ENCODE assay signal across 2 cellular contexts in the genomic region with DNA sequence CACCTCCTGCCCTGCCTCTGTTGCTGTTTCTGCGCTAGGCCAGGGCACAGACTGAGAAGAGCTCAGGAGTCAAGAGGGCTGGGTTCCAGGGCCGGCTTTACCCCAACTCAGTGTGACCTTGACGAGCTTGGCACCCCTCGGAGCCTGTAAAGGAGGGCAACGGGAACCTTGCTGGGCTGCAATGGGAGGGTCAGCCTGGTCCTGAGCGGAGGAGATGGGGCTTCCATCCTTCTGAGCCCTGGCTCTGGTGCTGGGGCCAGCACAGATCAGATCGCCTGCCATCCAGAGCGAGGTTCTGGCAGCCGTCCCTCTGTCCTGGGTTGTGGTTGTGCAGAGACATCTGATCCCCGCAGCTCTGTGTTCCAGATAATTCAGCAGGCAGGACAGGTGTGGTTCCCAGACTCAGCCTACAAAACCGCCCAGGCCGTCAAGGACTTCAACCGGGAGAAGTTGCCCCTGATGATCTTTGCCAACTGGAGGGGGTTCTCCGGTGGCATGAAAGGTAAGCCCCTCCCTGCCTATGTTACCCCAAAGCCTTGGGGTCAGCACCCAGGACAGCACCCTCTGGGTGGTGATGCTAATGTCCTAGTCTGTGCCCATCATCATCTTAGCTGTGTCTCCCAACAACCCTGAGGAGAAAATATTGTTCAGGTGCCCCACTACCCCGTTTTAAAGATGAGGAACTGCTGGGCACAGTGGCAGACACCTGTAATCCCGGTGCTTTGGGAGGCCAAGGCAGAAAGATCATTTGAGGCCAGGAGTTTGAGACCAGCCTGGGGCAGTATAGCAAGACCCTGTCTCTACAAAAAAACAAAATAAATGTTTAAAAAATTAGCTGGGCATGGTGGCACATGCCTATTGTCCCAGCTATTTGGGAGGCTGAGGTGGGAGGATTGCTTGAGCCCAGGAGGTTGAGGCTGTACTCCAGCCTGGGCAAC.
TF ChIP-seq lines count a peak whose summit lies in the region.

No MANE protein-coding gene starts in this region.

TF ChIP-seq in A549, 52 proteins besides CTCF, POLR2A, EP300 and RAD21 (continued from another document):
- TF ChIP-seq, protein P1, sequence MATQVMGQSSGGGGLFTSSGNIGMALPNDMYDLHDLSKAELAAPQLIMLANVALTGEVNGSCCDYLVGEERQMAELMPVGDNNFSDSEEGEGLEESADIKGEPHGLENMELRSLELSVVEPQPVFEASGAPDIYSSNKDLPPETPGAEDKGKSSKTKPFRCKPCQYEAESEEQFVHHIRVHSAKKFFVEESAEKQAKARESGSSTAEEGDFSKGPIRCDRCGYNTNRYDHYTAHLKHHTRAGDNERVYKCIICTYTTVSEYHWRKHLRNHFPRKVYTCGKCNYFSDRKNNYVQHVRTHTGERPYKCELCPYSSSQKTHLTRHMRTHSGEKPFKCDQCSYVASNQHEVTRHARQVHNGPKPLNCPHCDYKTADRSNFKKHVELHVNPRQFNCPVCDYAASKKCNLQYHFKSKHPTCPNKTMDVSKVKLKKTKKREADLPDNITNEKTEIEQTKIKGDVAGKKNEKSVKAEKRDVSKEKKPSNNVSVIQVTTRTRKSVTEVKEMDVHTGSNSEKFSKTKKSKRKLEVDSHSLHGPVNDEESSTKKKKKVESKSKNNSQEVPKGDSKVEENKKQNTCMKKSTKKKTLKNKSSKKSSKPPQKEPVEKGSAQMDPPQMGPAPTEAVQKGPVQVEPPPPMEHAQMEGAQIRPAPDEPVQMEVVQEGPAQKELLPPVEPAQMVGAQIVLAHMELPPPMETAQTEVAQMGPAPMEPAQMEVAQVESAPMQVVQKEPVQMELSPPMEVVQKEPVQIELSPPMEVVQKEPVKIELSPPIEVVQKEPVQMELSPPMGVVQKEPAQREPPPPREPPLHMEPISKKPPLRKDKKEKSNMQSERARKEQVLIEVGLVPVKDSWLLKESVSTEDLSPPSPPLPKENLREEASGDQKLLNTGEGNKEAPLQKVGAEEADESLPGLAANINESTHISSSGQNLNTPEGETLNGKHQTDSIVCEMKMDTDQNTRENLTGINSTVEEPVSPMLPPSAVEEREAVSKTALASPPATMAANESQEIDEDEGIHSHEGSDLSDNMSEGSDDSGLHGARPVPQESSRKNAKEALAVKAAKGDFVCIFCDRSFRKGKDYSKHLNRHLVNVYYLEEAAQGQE (IDR thresholded peaks at IDR 0.05) = peak; percentile 66; the same call in 1 of the 2 replicates
- no peak for TF ChIP-seq EHMT2 (IDR thresholded peaks at IDR 0.05; ENCODE audit: low read depth)
- TF ChIP-seq HEYL (CRISPR knock-in tag; IDR thresholded peaks at IDR 0.05) = no peak
- TF ChIP-seq, protein P2, sequence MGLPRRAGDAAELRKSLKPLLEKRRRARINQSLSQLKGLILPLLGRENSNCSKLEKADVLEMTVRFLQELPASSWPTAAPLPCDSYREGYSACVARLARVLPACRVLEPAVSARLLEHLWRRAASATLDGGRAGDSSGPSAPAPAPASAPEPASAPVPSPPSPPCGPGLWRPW (IDR thresholded peaks at IDR 0.05) = no peak

TF ChIP-seq in GM23338, 12 proteins besides CTCF, POLR2A, EP300 and RAD21 (continued from another document):
- TF ChIP-seq, protein P3, sequence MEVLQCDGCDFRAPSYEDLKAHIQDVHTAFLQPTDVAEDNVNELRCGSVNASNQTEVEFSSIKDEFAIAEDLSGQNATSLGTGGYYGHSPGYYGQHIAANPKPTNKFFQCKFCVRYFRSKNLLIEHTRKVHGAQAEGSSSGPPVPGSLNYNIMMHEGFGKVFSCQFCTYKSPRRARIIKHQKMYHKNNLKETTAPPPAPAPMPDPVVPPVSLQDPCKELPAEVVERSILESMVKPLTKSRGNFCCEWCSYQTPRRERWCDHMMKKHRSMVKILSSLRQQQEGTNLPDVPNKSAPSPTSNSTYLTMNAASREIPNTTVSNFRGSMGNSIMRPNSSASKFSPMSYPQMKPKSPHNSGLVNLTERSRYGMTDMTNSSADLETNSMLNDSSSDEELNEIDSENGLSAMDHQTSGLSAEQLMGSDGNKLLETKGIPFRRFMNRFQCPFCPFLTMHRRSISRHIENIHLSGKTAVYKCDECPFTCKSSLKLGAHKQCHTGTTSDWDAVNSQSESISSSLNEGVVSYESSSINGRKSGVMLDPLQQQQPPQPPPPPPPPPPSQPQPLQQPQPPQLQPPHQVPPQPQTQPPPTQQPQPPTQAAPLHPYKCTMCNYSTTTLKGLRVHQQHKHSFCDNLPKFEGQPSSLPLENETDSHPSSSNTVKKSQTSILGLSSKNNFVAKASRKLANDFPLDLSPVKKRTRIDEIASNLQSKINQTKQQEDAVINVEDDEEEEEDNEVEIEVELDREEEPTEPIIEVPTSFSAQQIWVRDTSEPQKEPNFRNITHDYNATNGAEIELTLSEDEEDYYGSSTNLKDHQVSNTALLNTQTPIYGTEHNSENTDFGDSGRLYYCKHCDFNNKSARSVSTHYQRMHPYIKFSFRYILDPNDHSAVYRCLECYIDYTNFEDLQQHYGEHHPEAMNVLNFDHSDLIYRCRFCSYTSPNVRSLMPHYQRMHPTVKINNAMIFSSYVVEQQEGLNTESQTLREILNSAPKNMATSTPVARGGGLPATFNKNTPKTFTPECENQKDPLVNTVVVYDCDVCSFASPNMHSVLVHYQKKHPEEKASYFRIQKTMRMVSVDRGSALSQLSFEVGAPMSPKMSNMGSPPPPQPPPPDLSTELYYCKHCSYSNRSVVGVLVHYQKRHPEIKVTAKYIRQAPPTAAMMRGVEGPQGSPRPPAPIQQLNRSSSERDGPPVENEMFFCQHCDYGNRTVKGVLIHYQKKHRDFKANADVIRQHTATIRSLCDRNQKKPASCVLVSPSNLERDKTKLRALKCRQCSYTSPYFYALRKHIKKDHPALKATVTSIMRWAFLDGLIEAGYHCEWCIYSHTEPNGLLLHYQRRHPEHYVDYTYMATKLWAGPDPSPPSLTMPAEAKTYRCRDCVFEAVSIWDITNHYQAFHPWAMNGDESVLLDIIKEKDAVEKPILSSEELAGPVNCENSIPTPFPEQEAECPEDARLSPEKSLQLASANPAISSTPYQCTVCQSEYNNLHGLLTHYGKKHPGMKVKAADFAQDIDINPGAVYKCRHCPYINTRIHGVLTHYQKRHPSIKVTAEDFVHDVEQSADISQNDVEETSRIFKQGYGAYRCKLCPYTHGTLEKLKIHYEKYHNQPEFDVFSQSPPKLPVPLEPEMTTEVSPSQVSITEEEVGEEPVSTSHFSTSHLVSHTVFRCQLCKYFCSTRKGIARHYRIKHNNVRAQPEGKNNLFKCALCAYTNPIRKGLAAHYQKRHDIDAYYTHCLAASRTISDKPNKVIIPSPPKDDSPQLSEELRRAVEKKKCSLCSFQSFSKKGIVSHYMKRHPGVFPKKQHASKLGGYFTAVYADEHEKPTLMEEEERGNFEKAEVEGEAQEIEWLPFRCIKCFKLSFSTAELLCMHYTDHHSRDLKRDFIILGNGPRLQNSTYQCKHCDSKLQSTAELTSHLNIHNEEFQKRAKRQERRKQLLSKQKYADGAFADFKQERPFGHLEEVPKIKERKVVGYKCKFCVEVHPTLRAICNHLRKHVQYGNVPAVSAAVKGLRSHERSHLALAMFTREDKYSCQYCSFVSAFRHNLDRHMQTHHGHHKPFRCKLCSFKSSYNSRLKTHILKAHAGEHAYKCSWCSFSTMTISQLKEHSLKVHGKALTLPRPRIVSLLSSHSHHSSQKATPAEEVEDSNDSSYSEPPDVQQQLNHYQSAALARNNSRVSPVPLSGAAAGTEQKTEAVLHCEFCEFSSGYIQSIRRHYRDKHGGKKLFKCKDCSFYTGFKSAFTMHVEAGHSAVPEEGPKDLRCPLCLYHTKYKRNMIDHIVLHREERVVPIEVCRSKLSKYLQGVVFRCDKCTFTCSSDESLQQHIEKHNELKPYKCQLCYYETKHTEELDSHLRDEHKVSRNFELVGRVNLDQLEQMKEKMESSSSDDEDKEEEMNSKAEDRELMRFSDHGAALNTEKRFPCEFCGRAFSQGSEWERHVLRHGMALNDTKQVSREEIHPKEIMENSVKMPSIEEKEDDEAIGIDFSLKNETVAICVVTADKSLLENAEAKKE (CRISPR knock-in tag; IDR thresholded peaks at IDR 0.05) = no peak
- TF ChIP-seq, protein P1 (IDR thresholded peaks at IDR 0.05; ENCODE audit: unreplicated experiment) = peak; percentile 63
- no peak for TF ChIP-seq EZH2 (IDR thresholded peaks at IDR 0.05; ENCODE audit: low read depth, unreplicated experiment)
